35 cellular contexts compared by ENCODE assay signal in genomic region chr10:18554479-18554878, GRCh38.
"Had no signal": no experiment of that assay in that cellular context is flagged by ENCODE, and none has a peak within 500 bp of the region (broad histone marks: within the 10 kb centered on the region; RNA-seq: fewer than 3 reads in every experiment).

No MANE protein-coding gene starts in this region.

- H3K27me3 Mint-ChIP-seq: activated CD4-positive, alpha-beta T cell treated with anti-CD3 and anti-CD28 coated beads for 36 hours; activated CD4-positive, alpha-beta T cell treated with anti-CD3 and anti-CD28 coated beads, Interleukin-2, amount 10 ng/mL, durations not matched to agents 7 days and 5 days; activated naive CD4-positive, alpha-beta T cell treated with anti-CD3 and anti-CD28 coated beads, Interleukin-2, amount 50 U/mL, for 24 hours; activated naive CD8-positive, alpha-beta T cell treated with anti-CD3 and anti-CD28 coated beads, Interleukin-2, amount 10 ng/mL, durations not matched to agents 7 days and 5 days; activated T-cell treated with anti-CD3 and anti-CD28 coated beads, Interleukin-2, amount 50 U/mL, for 24 hours had no signal

- H3K9me2 ChIP-seq: SK-N-SH had no signal

- H3K27me3 ChIP-seq: adrenal gland, body of pancreas, breast epithelium, Peyer's patch, SJSA1 had no signal

- H3K9ac ChIP-seq: SK-N-SH had no signal

- H3K4me2 ChIP-seq: SK-N-SH had no signal

- H3K27ac Mint-ChIP-seq: activated CD4-positive, alpha-beta T cell treated with anti-CD3 and anti-CD28 coated beads for 36 hours; activated CD4-positive, alpha-beta T cell treated with anti-CD3 and anti-CD28 coated beads, Interleukin-2, amount 10 ng/mL, durations not matched to agents 7 days and 5 days; activated CD8-positive, alpha-beta T cell treated with anti-CD3 and anti-CD28 coated beads, Interleukin-2, amount 10 ng/mL, durations not matched to agents 7 days and 5 days; activated naive CD4-positive, alpha-beta T cell treated with anti-CD3 and anti-CD28 coated beads, Interleukin-2, amount 50 U/mL, for 24 hours; activated naive CD8-positive, alpha-beta T cell treated with anti-CD3 and anti-CD28 coated beads, Interleukin-2, amount 10 ng/mL, durations not matched to agents 7 days and 5 days; activated T-cell treated with anti-CD3 and anti-CD28 coated beads, Interleukin-2, amount 50 U/mL, for 24 hours; activated T-helper 2 cell treated with anti-CD3 and anti-CD28 coated beads, Interferon-gamma antibody, Interleukin-2, Interleukin-4, amounts not matched to agents 10 μg/mL and 5 μg/mL and 100 μg/mL, durations not matched to agents 14 hours and 24 hours and 36 hours; T-helper 1 cell treated with Interleukin-12 subunit alpha and Interleukin-12 subunit beta and Interleukin-4 antibody, amounts not matched to agents 30 μg/mL and 1 μg/mL, for 36 hours; T-helper 2 cell treated with Interferon-gamma antibody and Interleukin-4, amounts not matched to agents 5 μg/mL and 100 μg/mL, for 36 hours; WTC11 had no signal

- H3K36me3 ChIP-seq: adrenal gland, breast epithelium had no signal

- H3K27ac ChIP-seq: adrenal gland, body of pancreas, breast epithelium, Peyer's patch, SJSA1 had no signal

- FAIRE-seq: astrocyte had no signal

- DNase-seq: activated CD4-positive, alpha-beta T cell treated with anti-CD3 and anti-CD28 coated beads for 36 hours; activated CD4-positive, alpha-beta T cell treated with anti-CD3 and anti-CD28 coated beads, Interleukin-2, amount 10 ng/mL, durations not matched to agents 7 days and 5 days; activated CD4-positive, alpha-beta T cell treated with anti-CD3 and anti-CD28 coated beads, Interleukin-2, amount 50 U/mL, for 48 hours; activated CD8-positive, alpha-beta T cell treated with anti-CD3 and anti-CD28 coated beads, Interleukin-2, amount 10 ng/mL, durations not matched to agents 7 days and 5 days; activated gamma-delta T cell; activated naive CD4-positive, alpha-beta T cell treated with Interleukin-2 at 50 U/mL for 16 hours; activated naive CD8-positive, alpha-beta T cell treated with anti-CD3 and anti-CD28 coated beads, Interleukin-2, amount 10 ng/mL, durations not matched to agents 7 days and 5 days; activated T-cell treated with anti-CD3 and anti-CD28 coated beads, Interleukin-2, amount 50 U/mL, for 24 hours; adrenal gland; body of pancreas; NCI-H1092 treated with DMSO at 0.1 percent for 48 hours; NCI-H1417; NCI-H146; NCI-H187; NCI-H2081; NCI-H2171 treated with DMSO at 0.1 percent for 48 hours; NCI-H2227 treated with DMSO at 0.1 percent for 48 hours; NCI-H446; NCI-H510A treated with DMSO at 0.1 percent for 48 hours; NCI-H69; NK-92 treated with Interleukin-12 subunit alpha and Interleukin-12 subunit beta, amount 100 ng/mL, for 24 hours; PC-3; Peyer's patch; RPMI8226; SHP77 treated with DMSO at 0.1 percent for 48 hours; SK-N-SH had no signal

- H3K9me3 Mint-ChIP-seq: activated CD4-positive, alpha-beta T cell treated with anti-CD3 and anti-CD28 coated beads, Interleukin-2, amount 10 ng/mL, durations not matched to agents 7 days and 5 days; activated naive CD4-positive, alpha-beta T cell treated with anti-CD3 and anti-CD28 coated beads, Interleukin-2, amount 50 U/mL, for 24 hours; activated naive CD8-positive, alpha-beta T cell treated with anti-CD3 and anti-CD28 coated beads, Interleukin-2, amount 10 ng/mL, durations not matched to agents 7 days and 5 days; activated T-cell treated with anti-CD3 and anti-CD28 coated beads, Interleukin-2, amount 50 U/mL, for 24 hours; activated T-helper 2 cell treated with anti-CD3 and anti-CD28 coated beads, Interferon-gamma antibody, Interleukin-2, Interleukin-4, amounts not matched to agents 10 μg/mL and 5 μg/mL and 100 μg/mL, durations not matched to agents 14 hours and 24 hours and 36 hours; T-helper 1 cell treated with Interleukin-12 subunit alpha and Interleukin-12 subunit beta and Interleukin-4 antibody, amounts not matched to agents 30 μg/mL and 1 μg/mL, for 36 hours; T-helper 2 cell treated with Interferon-gamma antibody and Interleukin-4, amounts not matched to agents 5 μg/mL and 100 μg/mL, for 36 hours; WTC11 had no signal

- H3K4me3 Mint-ChIP-seq: activated CD4-positive, alpha-beta T cell treated with anti-CD3 and anti-CD28 coated beads for 36 hours; activated CD4-positive, alpha-beta T cell treated with anti-CD3 and anti-CD28 coated beads, Interleukin-2, amount 10 ng/mL, durations not matched to agents 7 days and 5 days; activated CD8-positive, alpha-beta T cell treated with anti-CD3 and anti-CD28 coated beads, Interleukin-2, amount 10 ng/mL, durations not matched to agents 7 days and 5 days; activated naive CD4-positive, alpha-beta T cell treated with anti-CD3 and anti-CD28 coated beads, Interleukin-2, amount 50 U/mL, for 24 hours; activated naive CD8-positive, alpha-beta T cell treated with anti-CD3 and anti-CD28 coated beads, Interleukin-2, amount 10 ng/mL, durations not matched to agents 7 days and 5 days; activated T-cell treated with anti-CD3 and anti-CD28 coated beads, Interleukin-2, amount 50 U/mL, for 24 hours; T-helper 1 cell treated with Interleukin-12 subunit alpha and Interleukin-12 subunit beta and Interleukin-4 antibody, amounts not matched to agents 30 μg/mL and 1 μg/mL, for 36 hours; T-helper 2 cell treated with Interferon-gamma antibody and Interleukin-4, amounts not matched to agents 5 μg/mL and 100 μg/mL, for 36 hours; WTC11 had no signal

- ATAC-seq: activated CD4-positive, alpha-beta T cell treated with anti-CD3 and anti-CD28 coated beads for 36 hours; activated CD4-positive, CD25-positive, alpha-beta regulatory T cell treated with anti-CD3 and anti-CD28 coated beads, Interleukin-2, amount 50 U/mL, for 24 hours; activated CD8-positive, alpha-beta T cell treated with anti-CD3 and anti-CD28 coated beads, Interleukin-2, amount 10 ng/mL, durations not matched to agents 7 days and 5 days; body of pancreas; PC-3; WTC11 had no signal

- H3K4me3 ChIP-seq: adrenal gland, body of pancreas, breast epithelium, Peyer's patch, SJSA1 had no signal

- H3K4me1 ChIP-seq: adrenal gland, body of pancreas, breast epithelium, Peyer's patch, SJSA1 had no signal

- H3K9me3 ChIP-seq: adrenal gland had no signal

- H3K4me1 Mint-ChIP-seq: activated CD4-positive, alpha-beta T cell treated with anti-CD3 and anti-CD28 coated beads for 36 hours; activated CD4-positive, alpha-beta T cell treated with anti-CD3 and anti-CD28 coated beads, Interleukin-2, amount 10 ng/mL, durations not matched to agents 7 days and 5 days; activated naive CD4-positive, alpha-beta T cell treated with anti-CD3 and anti-CD28 coated beads, Interleukin-2, amount 50 U/mL, for 24 hours; activated naive CD8-positive, alpha-beta T cell treated with anti-CD3 and anti-CD28 coated beads, Interleukin-2, amount 10 ng/mL, durations not matched to agents 7 days and 5 days; WTC11 had no signal
